10 cellular contexts compared by ENCODE assay signal in the genomic region with DNA sequence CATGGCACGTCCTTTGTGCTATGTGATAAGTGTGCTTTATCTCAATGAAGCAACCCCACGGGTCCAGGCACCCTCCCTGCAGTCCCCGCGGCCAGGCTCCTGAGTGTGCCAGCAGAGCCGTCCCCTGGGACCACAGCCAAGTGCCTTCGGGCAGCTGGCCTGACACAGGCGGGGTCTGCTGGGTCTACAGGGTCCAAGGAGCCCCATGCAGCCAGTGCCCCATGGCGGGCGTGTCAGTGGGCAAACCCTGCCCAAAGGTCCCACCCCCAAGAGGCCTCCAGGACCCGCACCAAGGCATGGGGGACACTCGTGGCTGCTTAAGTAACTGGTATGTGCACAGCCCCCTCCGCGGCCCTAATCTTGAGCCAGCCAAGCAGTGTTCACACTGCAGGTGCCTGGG.
"Had no signal": no experiment of that assay in that cellular context is flagged by ENCODE, and none has a peak within 500 bp of the region (broad histone marks: within the 10 kb centered on the region; RNA-seq: fewer than 3 reads in every experiment).

No MANE protein-coding gene starts in this region.

- DNase-seq: activated CD4-positive, alpha-beta T cell treated with anti-CD3 and anti-CD28 coated beads for 1 hour; activated CD4-positive, alpha-beta T cell treated with anti-CD3 and anti-CD28 coated beads, Interleukin-2, amount 50 U/mL, for 4 hours; activated naive CD4-positive, alpha-beta T cell treated with anti-CD3 and anti-CD28 coated beads, Interleukin-2, amount 10 ng/mL, durations not matched to agents 7 days and 5 days; gastrocnemius medialis; mesendoderm; stimulated activated CD4-positive, alpha-beta T cell treated with anti-CD3 and anti-CD28 coated beads, Interleukin-2, amount 100 ng/mL, for 48 hours had no signal

- H3K4me3 ChIP-seq: gastrocnemius medialis, upper lobe of left lung had no signal

- H3K27ac ChIP-seq: epithelial cell of prostate, gastrocnemius medialis, upper lobe of left lung, VCaP had no signal

- H3K27me3 ChIP-seq: gastrocnemius medialis, upper lobe of left lung had no signal

- ATAC-seq: gastrocnemius medialis; stimulated activated memory B cell treated with anti-CD40 and anti-IgM and Interleukin-4, amounts not matched to agents 10 μg/mL and 1 μg/mL and 100 μg/mL, for 72 hours had no signal

- H3K9me3 ChIP-seq: gastrocnemius medialis, upper lobe of left lung had no signal

- H3K36me3 ChIP-seq: gastrocnemius medialis, upper lobe of left lung had no signal
